In the genomic region with DNA sequence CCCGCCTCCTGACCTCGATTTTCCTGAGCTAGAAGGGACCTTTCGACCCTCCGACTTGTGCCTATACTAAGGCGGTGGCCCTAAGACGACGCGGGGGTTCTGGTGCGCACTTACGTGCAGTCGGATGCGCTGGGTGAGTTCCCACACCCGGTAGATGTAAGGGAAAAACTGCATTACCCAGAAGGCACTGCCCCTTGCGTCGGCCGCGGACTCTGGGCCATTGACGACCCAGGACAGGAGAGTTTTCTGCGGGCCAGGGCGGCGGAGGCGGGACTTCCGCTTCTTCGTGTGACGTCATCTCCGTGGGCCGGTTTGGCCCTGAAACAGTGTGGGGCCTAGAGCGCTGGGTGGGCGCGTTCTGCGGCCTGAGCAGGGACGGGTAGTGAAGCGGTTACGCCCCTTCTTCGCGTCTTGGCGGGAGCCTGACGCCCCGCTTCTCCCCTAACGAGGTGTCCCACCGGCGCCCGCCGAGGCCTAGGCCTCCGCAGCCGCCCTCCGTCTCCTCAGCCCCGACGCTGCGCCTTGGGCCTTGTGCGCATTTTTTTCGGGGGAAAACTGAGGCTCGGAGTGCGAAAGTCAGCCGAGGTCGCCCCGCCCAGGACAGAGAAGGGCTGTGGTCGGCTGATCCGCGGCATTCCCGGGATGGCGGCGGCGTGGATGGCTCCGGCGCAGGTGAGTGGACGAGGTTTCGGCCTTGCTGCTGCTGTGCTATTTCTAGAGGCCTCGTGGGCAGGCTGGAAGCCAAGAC, we compare ENCODE assay signal across 8 cellular contexts. TPM values are rescaled to one million over a fixed set of nuclear protein-coding genes. Genes with fewer than 3 reads are reported as not detected.
A peak's percentile ranks its signal among the peaks of the same experiment; 100 is the strongest.
DNase-seq lines count a peak whose midpoint lies in the region; ATAC-seq and TF ChIP-seq lines count a peak whose summit lies in the region.

A gene (plus strand): TSS at position 321 of the 748 bp plus-strand sequence. CDS start 322 bp downstream, at position 643.

- H3K27me3 Mint-ChIP-seq in endodermal cell (ENCODE audit: insufficient read depth) = no peaks in the 10 kb centered on the region

- H3K23ac ChIP-seq in mesendoderm (ENCODE audit: low read length) = peak within 1 kb of the TSS; percentile 87

- H3K4me2 ChIP-seq in mesendoderm (ENCODE audit: low read length) = peak within 1 kb of the TSS; percentile 71

- H3K4me3 ChIP-seq in endodermal cell (ENCODE audit: low read length) = peak within 1 kb of the TSS; percentile 93
- peak within 1 kb of the TSS; percentile 96 for H3K4me3 ChIP-seq in mesendoderm (ENCODE audit: low read length)

- H3K79me2 ChIP-seq in mesendoderm (ENCODE audit: control insufficient read depth, insufficient read depth, low read length) = peaks cover 42% of the 10 kb centered on the region

- 0 to 1% methylated on average over 32 to 69 of the region's 69 CpGs for WGBS in endodermal cell (ENCODE audit: insufficient coverage in 1 of 2, insufficient read length in 1 of 2), 2 experiments
- no CpG with 5 or more reads among the region's 69 CpGs for WGBS in mesendoderm (ENCODE audit: extremely low coverage, insufficient coverage, low lambda C conversion rate)

- H3K4me1 ChIP-seq in endodermal cell (ENCODE audit: control insufficient read depth, insufficient read depth, low read length) (no peaks in the 10 kb centered on the region), mesendoderm (ENCODE audit: control insufficient read depth, low read depth, low read length) (peaks cover 2% of the 10 kb centered on the region)

- H3K56ac ChIP-seq in mesendoderm (ENCODE audit: low read length) = peak within 1 kb of the TSS; percentile 95

- H3K27ac ChIP-seq in endodermal cell (ENCODE audit: low read depth, low read length) (peak within 1 kb of the TSS; percentile 98), mesendoderm (ENCODE audit: low read depth, low read length) (peak within 1 kb of the TSS; percentile 83)

- peak; percentile 69 for ATAC-seq in GM21367 (IDR thresholded peaks at IDR 0.05; ENCODE audit: unreplicated experiment)

- DNase-seq in COR-L47 (lab: John Stamatoyannopoulos, UW) (peak; percentile 95), HT1080 (ENCODE audit: low read depth) (peak; percentile 97), NOMO-1 (lab: John Stamatoyannopoulos, UW; ENCODE audit: unreplicated experiment in 2 of 2) (peak; percentile 91 to 97), endodermal cell (peak; percentile 99), mesendoderm (peak; percentile 99)
- peak; percentile 94 to 96 for DNase-seq in activated CD8-positive, alpha-beta memory T cell treated with anti-CD3 and anti-CD28 coated beads for 4 hours (ENCODE audit: low read depth in 2 of 2)
- DNase-seq in stimulated activated CD8-positive, alpha-beta memory T cell treated with anti-CD3 and anti-CD28 coated beads, Interleukin-15, amount 100 ng/mL, for 1 hour (ENCODE audit: low read depth) = peak; percentile 94

- H2BK15ac ChIP-seq in mesendoderm (replicated peaks; ENCODE audit: low read depth) = no peak within 1 kb of the TSS

- H4K5ac ChIP-seq in mesendoderm (ENCODE audit: low read length) = peak within 1 kb of the TSS; percentile 65

- peak within 1 kb of the TSS; percentile 73 for H2AK5ac ChIP-seq in mesendoderm (ENCODE audit: low read length)

- H3K9me3 Mint-ChIP-seq in endodermal cell = no peaks in the 10 kb centered on the region

- no peak for TF ChIP-seq CTCF in endodermal cell (conservative IDR thresholded peaks at IDR 0.05)

- H3K79me1 ChIP-seq in mesendoderm (ENCODE audit: low read length) = peaks cover 9% of the 10 kb centered on the region

- H4K8ac ChIP-seq in mesendoderm (ENCODE audit: low read depth, low read length) = peak within 1 kb of the TSS; percentile 94

- peaks cover 16% of the 10 kb centered on the region for H3K4me1 Mint-ChIP-seq in endodermal cell

- peak within 1 kb of the TSS; percentile 31 for H2BK120ac ChIP-seq in mesendoderm (ENCODE audit: low read depth, low read length)

- H3K36me3 ChIP-seq in endodermal cell (ENCODE audit: control insufficient read depth, insufficient read depth, low read length) = peaks cover 28% of the 10 kb centered on the region
- peaks cover 4% of the 10 kb centered on the region for H3K36me3 ChIP-seq in mesendoderm (ENCODE audit: control insufficient read depth, insufficient read depth, low read length)

- H3K27ac Mint-ChIP-seq in endodermal cell = no peak within 1 kb of the TSS

- H3K4ac ChIP-seq in mesendoderm (ENCODE audit: low read depth, low read length) = peak within 1 kb of the TSS; percentile 92

- H3K9me3 ChIP-seq in endodermal cell (ENCODE audit: control insufficient read depth, low read length) = no peaks in the 10 kb centered on the region

- peaks cover 25% of the 10 kb centered on the region for H3K36me3 Mint-ChIP-seq in endodermal cell (ENCODE audit: low read depth)

- H3K27me3 ChIP-seq in endodermal cell (ENCODE audit: control insufficient read depth, insufficient read depth, low read length, poor library complexity, severe bottlenecking) (no peaks in the 10 kb centered on the region), mesendoderm (ENCODE audit: insufficient read depth, low read length, poor library complexity) (no peaks in the 10 kb centered on the region)

- no peak within 1 kb of the TSS for H3K4me3 Mint-ChIP-seq in endodermal cell

- H3K18ac ChIP-seq in mesendoderm (ENCODE audit: low read length) = peak within 1 kb of the TSS; percentile 94

- H2BK5ac ChIP-seq in mesendoderm (ENCODE audit: low read length) = peak within 1 kb of the TSS; percentile 85

- H3K9ac ChIP-seq in endodermal cell (ENCODE audit: extremely low read depth, low read length, poor library complexity, severe bottlenecking) = peak within 1 kb of the TSS; percentile 97
- H3K9ac ChIP-seq in mesendoderm (ENCODE audit: low read length) = peak within 1 kb of the TSS; percentile 96

RNA-seq across cellular contexts. Expression of the gene that starts here (rescaled TPM):
- 22.6 and 22.7 TPM in 2 replicates for total RNA-seq in HT1080 (2014; rRNA removed; shearing (Covaris generic))
- 1.8 and 3.3 TPM in 2 replicates for polyA plus RNA-seq in HT1080 (2015; cell fraction: cytosol; rRNA removed)
- polyA plus RNA-seq in HT1080 (2015; cell fraction: nucleus; rRNA removed) = 14.3 and 18.0 TPM in 2 replicates
- total RNA-seq in endodermal cell = 10 to 100 TPM; 63.9 to 64.0 TPM
- 5.8 TPM for polyA plus RNA-seq in endodermal cell (2013, experiment 1 of 2)
- 7.2 TPM for polyA plus RNA-seq in endodermal cell (2013, experiment 2 of 2)
- 3.2 TPM for polyA plus RNA-seq in mesendoderm (2013, experiment 1 of 2)
- polyA plus RNA-seq in mesendoderm (2013, experiment 2 of 2) = 3.0 TPM

Comparison
In these comparisons a context has a peak if more than half of its experiments do, and no peak if none do; other contexts are left out.
1. Peak in every context shown above with its lines: DNase-seq, ATAC-seq, H3K4me3 ChIP-seq and H3K27ac ChIP-seq.